8 cellular contexts compared by ENCODE assay signal in genomic region chr7:43112941-43113621, GRCh38. TPM values are rescaled to one million over a fixed set of nuclear protein-coding genes. Genes with fewer than 3 reads are reported as not detected.
DNase-seq lines count a peak whose midpoint lies in the region; TF ChIP-seq lines count a peak whose summit lies in the region.

No MANE protein-coding gene starts in this region.

- H3K9me3 Mint-ChIP-seq in mesothelial cell of epicardium, result no peaks in the 10 kb centered on the region

- no peaks in the 10 kb centered on the region for H3K4me1 ChIP-seq in ACC112 (ENCODE audit: control insufficient read depth, insufficient read depth, low read length, unreplicated experiment)
- peaks cover 37% of the 10 kb centered on the region for H3K4me1 ChIP-seq in HUES6 (ENCODE audit: control insufficient read depth, insufficient read depth, low read length)
- peaks cover 0 to 22% (median 17%) of the 10 kb centered on the region in 4 donors for H3K4me1 ChIP-seq in transverse colon

- no peaks in the 10 kb centered on the region for H3K79me2 ChIP-seq in ACC112 (ENCODE audit: control insufficient read depth, insufficient read depth, low read length, unreplicated experiment)

- TF ChIP-seq CTCF in coronary artery (IDR thresholded peaks at IDR 0.05) (no peak), mesothelial cell of epicardium (IDR thresholded peaks at IDR 0.05; ENCODE audit: unreplicated experiment) (no peak), transverse colon (IDR thresholded peaks at IDR 0.05) (no peak)

- H3K36me3 Mint-ChIP-seq in mesothelial cell of epicardium, result no peaks in the 10 kb centered on the region

- H3K36me3 ChIP-seq in ACC112 (ENCODE audit: insufficient read depth, low read length) (no peaks in the 10 kb centered on the region), HUES6 (ENCODE audit: control insufficient read depth, insufficient read depth, low read length) (no peaks in the 10 kb centered on the region), transverse colon (no peaks in the 10 kb centered on the region)

- H3K9me3 ChIP-seq in HUES6 (ENCODE audit: control insufficient read depth, insufficient read depth, low read depth, low read length) (no peaks in the 10 kb centered on the region), transverse colon (no peaks in the 10 kb centered on the region)

- H3K4me3 ChIP-seq in ACC112 (ENCODE audit: low read depth, low read length), result peak overlapping the region; percentile 74
- peak overlapping the region; percentile 80 for H3K4me3 ChIP-seq in HUES6 (ENCODE audit: low read depth, low read length)
- peak overlapping the region; percentile 72 for H3K4me3 ChIP-seq in coronary artery
- peak overlapping the region in 2 of 4 donors; percentile 11 to 43 for H3K4me3 ChIP-seq in transverse colon

- 7% methylated on average over 26 of the region's 64 CpGs; no CpG with 5 or more reads in 1 of the 2 donors for WGBS in transverse colon (ENCODE audit: low coverage in 1 of 2), 2 donors

- no peak for TF ChIP-seq POLR2A in transverse colon (IDR thresholded peaks at IDR 0.05)

- H3K9ac ChIP-seq in HUES6 (ENCODE audit: low read length), result peak overlapping the region; percentile 87

- peaks cover 93% of the 10 kb centered on the region for H3K27me3 Mint-ChIP-seq in mesothelial cell of epicardium (ENCODE audit: low read depth)

- in situ Hi-C loops in transverse colon (cut with MboI; ENCODE audit: low pct_ligation_motif_present in 1 of 4, low pct_unique_long_range_greater_than_20kb in 1 of 4, low sequenced_read_pairs in 3 of 4), result no loop called here

- intact Hi-C loops in transverse colon (cut with DNase I; ENCODE audit: low total_unique reads), result no loop called here

- H3K27ac Mint-ChIP-seq in mesothelial cell of epicardium, result no peak overlapping the region

- H3K27ac ChIP-seq in ACC112 (ENCODE audit: low read depth, low read length) (no peak overlapping the region), HUES6 (ENCODE audit: low read depth, low read length) (peak overlapping the region; percentile 48; the same call in 1 of the 2 replicates), coronary artery (peak overlapping the region in 1 of 2 donors; percentile 6), transverse colon (no peak overlapping the region)

- DNase-seq in coronary artery (ENCODE audit: low spot score), result no peak
- peak; percentile 47 to 67 for DNase-seq in mesothelial cell of epicardium (ENCODE audit: low spot score in 2 of 2, unreplicated experiment in 2 of 2)
- DNase-seq in AML-193 (lab: John Stamatoyannopoulos, UW), result no peak
- no peak for DNase-seq in cortex of kidney (lab: John Stamatoyannopoulos, UW)
- no peak for DNase-seq in activated CD4-positive, CD25-positive, alpha-beta regulatory T cell (lab: John Stamatoyannopoulos, UW)
- DNase-seq in transverse colon, result no peak

- peaks cover 17% of the 10 kb centered on the region for H3K4me1 Mint-ChIP-seq in mesothelial cell of epicardium

- H2AFZ ChIP-seq in ACC112 (ENCODE audit: low read length, unreplicated experiment), result peak overlapping the region; percentile 18

- H3K4me3 Mint-ChIP-seq in mesothelial cell of epicardium, result peak overlapping the region; percentile 60

- TF ChIP-seq EP300 in transverse colon (IDR thresholded peaks at IDR 0.05; ENCODE audit: low read depth), result no peak

- peaks cover 72% of the 10 kb centered on the region for H3K27me3 ChIP-seq in ACC112 (ENCODE audit: insufficient read depth, low read length)
- H3K27me3 ChIP-seq in HUES6 (ENCODE audit: control insufficient read depth, insufficient read depth, low read length), result peaks cover 54% of the 10 kb centered on the region
- H3K27me3 ChIP-seq in transverse colon, result peaks cover 94% of the 10 kb centered on the region

RNA-seq across cellular contexts. Expression of gene HECW1, which starts 0.6 kb away (rescaled TPM):
- total RNA-seq in mesothelial cell of epicardium (1.0 to 1.9 TPM (median 1.4 TPM) in 3 replicates), transverse colon (1 to 10 TPM in 2 of 4 donors, not detected in 2; 1.1 to 1.4 TPM)

Comparison
In these comparisons a context has a peak if more than half of its experiments do, and no peak if none do; other contexts are left out.
1. DNase-seq: peak in mesothelial cell of epicardium (2 of 2); none in coronary artery (single experiment), AML-193 (0 of 2), cortex of kidney (single experiment), activated CD4-positive, CD25-positive, alpha-beta regulatory T cell (0 of 4) and transverse colon (single experiment).